ENCODE assay signal across 24 cellular contexts in genomic region chr7:83681200-83681599, GRCh38.
"Had no signal": no experiment of that assay in that cellular context is flagged by ENCODE, and none has a peak within 500 bp of the region (broad histone marks: within the 10 kb centered on the region; RNA-seq: fewer than 3 reads in every experiment).

No MANE protein-coding gene starts in this region.

- H3K4me3 ChIP-seq: esophagus squamous epithelium, left ventricle myocardium inferior, lower lobe of right lung, pancreas, right atrium auricular region, smooth muscle cell, stomach, thyroid gland, vagina had no signal

- DNase-seq: cortex of kidney; effector memory CD8-positive, alpha-beta T cell; erythroblast; esophagus squamous epithelium; foreskin melanocyte; left colon; left ventricle myocardium inferior; lower lobe of right lung; natural killer cell; pancreas; stimulated activated CD4-positive, alpha-beta T cell treated with anti-CD3 and anti-CD28 coated beads, Interleukin-12 subunit alpha, Interleukin-12 subunit beta, amount 100 ng/mL, for 4 hours; stimulated activated CD4-positive, alpha-beta T cell treated with anti-CD3 and anti-CD28 coated beads, Interleukin-1b, Interleukin-23, amount 100 ng/mL, for 48 hours; stimulated activated CD4-positive, alpha-beta T cell treated with anti-CD3 and anti-CD28 coated beads, Interleukin-4, amount 100 ng/mL, for 1 hour; stimulated activated CD8-positive, alpha-beta memory T cell treated with anti-CD3 and anti-CD28 coated beads, Interleukin-4, amount 100 ng/mL, for 48 hours; stimulated activated naive CD4-positive, alpha-beta T cell treated with Interleukin-2 at 50 U/mL for 16 hours; stomach; thyroid gland; trophoblast cell had no signal

- H3K27me3 ChIP-seq: esophagus squamous epithelium, neutrophil, pancreas, right atrium auricular region, stomach, thyroid gland, vagina had no signal

- H3K4me1 ChIP-seq: left ventricle myocardium inferior, lower lobe of right lung, pancreas, right atrium auricular region, thyroid gland had no signal

- H3K27me3 Mint-ChIP-seq: effector memory CD8-positive, alpha-beta T cell had no signal

- H3K27ac Mint-ChIP-seq: effector memory CD8-positive, alpha-beta T cell; natural killer cell had no signal

- H3K4me3 Mint-ChIP-seq: effector memory CD8-positive, alpha-beta T cell; natural killer cell; neural crest cell had no signal

- H3K9me3 ChIP-seq: esophagus squamous epithelium, left ventricle myocardium inferior, lower lobe of right lung, neutrophil, pancreas, right atrium auricular region, stomach, thyroid gland, vagina had no signal

- H3K4me2 ChIP-seq: smooth muscle cell had no signal

- H3K36me3 ChIP-seq: esophagus squamous epithelium, left ventricle myocardium inferior, lower lobe of right lung, neutrophil, pancreas, right atrium auricular region, stomach, thyroid gland, vagina had no signal

- H3K27ac ChIP-seq: esophagus squamous epithelium, left ventricle myocardium inferior, lower lobe of right lung, neutrophil, pancreas, right atrium auricular region, stomach, thyroid gland, vagina had no signal

- H3K9me3 Mint-ChIP-seq: neural crest cell had no signal

- H3K4me1 Mint-ChIP-seq: natural killer cell had no signal

- H3K36me3 Mint-ChIP-seq: natural killer cell had no signal

- ATAC-seq: effector memory CD8-positive, alpha-beta T cell; left colon; lower lobe of right lung; natural killer cell; pancreas; sciatic nerve had no signal
